ENCODE assay signal across 1 cellular context in genomic region chr19:51368366-51369282, GRCh38.
TF ChIP-seq lines count a peak whose summit lies in the region.

CLDND2 (minus strand) TSS chr19:51369003; CDS start chr19:51368577, 426 bp downstream.

TF ChIP-seq in K562, 482 proteins besides CTCF, POLR2A, EP300 and RAD21 (continued from another document and continues in another):
- TF ChIP-seq, protein P1, sequence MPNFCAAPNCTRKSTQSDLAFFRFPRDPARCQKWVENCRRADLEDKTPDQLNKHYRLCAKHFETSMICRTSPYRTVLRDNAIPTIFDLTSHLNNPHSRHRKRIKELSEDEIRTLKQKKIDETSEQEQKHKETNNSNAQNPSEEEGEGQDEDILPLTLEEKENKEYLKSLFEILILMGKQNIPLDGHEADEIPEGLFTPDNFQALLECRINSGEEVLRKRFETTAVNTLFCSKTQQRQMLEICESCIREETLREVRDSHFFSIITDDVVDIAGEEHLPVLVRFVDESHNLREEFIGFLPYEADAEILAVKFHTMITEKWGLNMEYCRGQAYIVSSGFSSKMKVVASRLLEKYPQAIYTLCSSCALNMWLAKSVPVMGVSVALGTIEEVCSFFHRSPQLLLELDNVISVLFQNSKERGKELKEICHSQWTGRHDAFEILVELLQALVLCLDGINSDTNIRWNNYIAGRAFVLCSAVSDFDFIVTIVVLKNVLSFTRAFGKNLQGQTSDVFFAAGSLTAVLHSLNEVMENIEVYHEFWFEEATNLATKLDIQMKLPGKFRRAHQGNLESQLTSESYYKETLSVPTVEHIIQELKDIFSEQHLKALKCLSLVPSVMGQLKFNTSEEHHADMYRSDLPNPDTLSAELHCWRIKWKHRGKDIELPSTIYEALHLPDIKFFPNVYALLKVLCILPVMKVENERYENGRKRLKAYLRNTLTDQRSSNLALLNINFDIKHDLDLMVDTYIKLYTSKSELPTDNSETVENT (CRISPR knock-in tag; IDR thresholded peaks at IDR 0.05) = 0 out of 2 replicates have a peak, but pooled peaks have one; percentile 27
- TF ChIP-seq E2F6 (IDR thresholded peaks at IDR 0.05; ENCODE audit: borderline replicate concordance in 1 of 2, extremely low read depth in 1 of 2, insufficient read depth in 1 of 2, insufficient read length in 1 of 2, low read depth in 1 of 2, low read length in 1 of 2, poor library complexity in 1 of 2, severe bottlenecking in 1 of 2) = peak in 1 of 2 experiments; percentile 61
- TF ChIP-seq, protein P2, sequence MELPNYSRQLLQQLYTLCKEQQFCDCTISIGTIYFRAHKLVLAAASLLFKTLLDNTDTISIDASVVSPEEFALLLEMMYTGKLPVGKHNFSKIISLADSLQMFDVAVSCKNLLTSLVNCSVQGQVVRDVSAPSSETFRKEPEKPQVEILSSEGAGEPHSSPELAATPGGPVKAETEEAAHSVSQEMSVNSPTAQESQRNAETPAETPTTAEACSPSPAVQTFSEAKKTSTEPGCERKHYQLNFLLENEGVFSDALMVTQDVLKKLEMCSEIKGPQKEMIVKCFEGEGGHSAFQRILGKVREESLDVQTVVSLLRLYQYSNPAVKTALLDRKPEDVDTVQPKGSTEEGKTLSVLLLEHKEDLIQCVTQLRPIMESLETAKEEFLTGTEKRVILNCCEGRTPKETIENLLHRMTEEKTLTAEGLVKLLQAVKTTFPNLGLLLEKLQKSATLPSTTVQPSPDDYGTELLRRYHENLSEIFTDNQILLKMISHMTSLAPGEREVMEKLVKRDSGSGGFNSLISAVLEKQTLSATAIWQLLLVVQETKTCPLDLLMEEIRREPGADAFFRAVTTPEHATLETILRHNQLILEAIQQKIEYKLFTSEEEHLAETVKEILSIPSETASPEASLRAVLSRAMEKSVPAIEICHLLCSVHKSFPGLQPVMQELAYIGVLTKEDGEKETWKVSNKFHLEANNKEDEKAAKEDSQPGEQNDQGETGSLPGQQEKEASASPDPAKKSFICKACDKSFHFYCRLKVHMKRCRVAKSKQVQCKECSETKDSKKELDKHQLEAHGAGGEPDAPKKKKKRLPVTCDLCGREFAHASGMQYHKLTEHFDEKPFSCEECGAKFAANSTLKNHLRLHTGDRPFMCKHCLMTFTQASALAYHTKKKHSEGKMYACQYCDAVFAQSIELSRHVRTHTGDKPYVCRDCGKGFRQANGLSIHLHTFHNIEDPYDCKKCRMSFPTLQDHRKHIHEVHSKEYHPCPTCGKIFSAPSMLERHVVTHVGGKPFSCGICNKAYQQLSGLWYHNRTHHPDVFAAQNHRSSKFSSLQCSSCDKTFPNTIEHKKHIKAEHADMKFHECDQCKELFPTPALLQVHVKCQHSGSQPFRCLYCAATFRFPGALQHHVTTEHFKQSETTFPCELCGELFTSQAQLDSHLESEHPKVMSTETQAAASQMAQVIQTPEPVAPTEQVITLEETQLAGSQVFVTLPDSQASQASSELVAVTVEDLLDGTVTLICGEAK (IDR thresholded peaks at IDR 0.05) = no peak
- TF ChIP-seq, protein P2 (CRISPR knock-in tag; IDR thresholded peaks at IDR 0.05) = no peak
- no peak for TF ChIP-seq SMARCA4 (IDR thresholded peaks at IDR 0.05)
- no peak for TF ChIP-seq TAF1 (IDR thresholded peaks at IDR 0.05; ENCODE audit: control insufficient read depth, extremely low read depth, insufficient read depth, low read length, severe bottlenecking)
- TF ChIP-seq MEF2D (tag; conservative IDR thresholded peaks at IDR 0.05; ENCODE audit: low read depth) = no peak
- TF ChIP-seq MYNN (IDR thresholded peaks at IDR 0.05) = no peak
- TF ChIP-seq MYNN (CRISPR knock-in tag; IDR thresholded peaks at IDR 0.05) = no peak
- 0 out of 2 replicates have a peak, but pooled peaks have one; percentile 39 for TF ChIP-seq SMARCE1 (IDR thresholded peaks at IDR 0.05)
- no peak for TF ChIP-seq ZNF407 (IDR thresholded peaks at IDR 0.05; ENCODE audit: low read depth)
- TF ChIP-seq SIN3A (IDR thresholded peaks at IDR 0.05; ENCODE audit: borderline replicate concordance in 2 of 2, control insufficient read depth in 1 of 2, low read depth in 2 of 2, low read length in 2 of 2) = no peak
- TF ChIP-seq, protein P3, sequence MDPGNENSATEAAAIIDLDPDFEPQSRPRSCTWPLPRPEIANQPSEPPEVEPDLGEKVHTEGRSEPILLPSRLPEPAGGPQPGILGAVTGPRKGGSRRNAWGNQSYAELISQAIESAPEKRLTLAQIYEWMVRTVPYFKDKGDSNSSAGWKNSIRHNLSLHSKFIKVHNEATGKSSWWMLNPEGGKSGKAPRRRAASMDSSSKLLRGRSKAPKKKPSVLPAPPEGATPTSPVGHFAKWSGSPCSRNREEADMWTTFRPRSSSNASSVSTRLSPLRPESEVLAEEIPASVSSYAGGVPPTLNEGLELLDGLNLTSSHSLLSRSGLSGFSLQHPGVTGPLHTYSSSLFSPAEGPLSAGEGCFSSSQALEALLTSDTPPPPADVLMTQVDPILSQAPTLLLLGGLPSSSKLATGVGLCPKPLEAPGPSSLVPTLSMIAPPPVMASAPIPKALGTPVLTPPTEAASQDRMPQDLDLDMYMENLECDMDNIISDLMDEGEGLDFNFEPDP (CRISPR knock-in tag; IDR thresholded peaks at IDR 0.05) = no peak
- no peak for TF ChIP-seq RAD51 (IDR thresholded peaks at IDR 0.05; ENCODE audit: borderline replicate concordance, low read depth)
- no peak for TF ChIP-seq ZNF717 (CRISPR knock-in tag; IDR thresholded peaks at IDR 0.05)
- no peak for TF ChIP-seq ZNF143 (CRISPR knock-in tag; IDR thresholded peaks at IDR 0.05)
- TF ChIP-seq, protein P4, sequence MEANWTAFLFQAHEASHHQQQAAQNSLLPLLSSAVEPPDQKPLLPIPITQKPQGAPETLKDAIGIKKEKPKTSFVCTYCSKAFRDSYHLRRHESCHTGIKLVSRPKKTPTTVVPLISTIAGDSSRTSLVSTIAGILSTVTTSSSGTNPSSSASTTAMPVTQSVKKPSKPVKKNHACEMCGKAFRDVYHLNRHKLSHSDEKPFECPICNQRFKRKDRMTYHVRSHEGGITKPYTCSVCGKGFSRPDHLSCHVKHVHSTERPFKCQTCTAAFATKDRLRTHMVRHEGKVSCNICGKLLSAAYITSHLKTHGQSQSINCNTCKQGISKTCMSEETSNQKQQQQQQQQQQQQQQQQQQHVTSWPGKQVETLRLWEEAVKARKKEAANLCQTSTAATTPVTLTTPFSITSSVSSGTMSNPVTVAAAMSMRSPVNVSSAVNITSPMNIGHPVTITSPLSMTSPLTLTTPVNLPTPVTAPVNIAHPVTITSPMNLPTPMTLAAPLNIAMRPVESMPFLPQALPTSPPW (CRISPR knock-in tag; IDR thresholded peaks at IDR 0.05) = peak; percentile 51; the same call in 1 of the 2 replicates
- no peak; the same call in 1 of the 2 replicates for TF ChIP-seq MYC (IDR thresholded peaks at IDR 0.05; ENCODE audit: low read depth, low read length)
- TF ChIP-seq MYC (CRISPR knock-in tag; IDR thresholded peaks at IDR 0.05; ENCODE audit: borderline replicate concordance, low read depth) = 0 out of 2 replicates have a peak, but pooled peaks have one; percentile 8
- no peak for TF ChIP-seq PHB (CRISPR knock-in tag; IDR thresholded peaks at IDR 0.05)
- TF ChIP-seq FOXA3 (CRISPR knock-in tag; conservative IDR thresholded peaks at IDR 0.05 in 1 of 2, IDR thresholded peaks at IDR 0.05 in 1 of 2) = 0 out of 4 replicates have a peak, but pooled peaks of 1 of the 2 experiments have one; percentile 13
- no peak for TF ChIP-seq ASH1L (IDR thresholded peaks at IDR 0.05; ENCODE audit: borderline replicate concordance, low read depth, partially characterized antibody)
- no peak for TF ChIP-seq MCM5 (IDR thresholded peaks at IDR 0.05; ENCODE audit: low read depth)
- no peak for TF ChIP-seq ZKSCAN3 (CRISPR knock-in tag; IDR thresholded peaks at IDR 0.05)
- no peak for TF ChIP-seq LCOR (CRISPR knock-in tag; IDR thresholded peaks at IDR 0.05)
- TF ChIP-seq FUS (optimal IDR thresholded peaks at IDR 0.05; ENCODE audit: low read depth, low read length) = no peak
- TF ChIP-seq, protein P5, sequence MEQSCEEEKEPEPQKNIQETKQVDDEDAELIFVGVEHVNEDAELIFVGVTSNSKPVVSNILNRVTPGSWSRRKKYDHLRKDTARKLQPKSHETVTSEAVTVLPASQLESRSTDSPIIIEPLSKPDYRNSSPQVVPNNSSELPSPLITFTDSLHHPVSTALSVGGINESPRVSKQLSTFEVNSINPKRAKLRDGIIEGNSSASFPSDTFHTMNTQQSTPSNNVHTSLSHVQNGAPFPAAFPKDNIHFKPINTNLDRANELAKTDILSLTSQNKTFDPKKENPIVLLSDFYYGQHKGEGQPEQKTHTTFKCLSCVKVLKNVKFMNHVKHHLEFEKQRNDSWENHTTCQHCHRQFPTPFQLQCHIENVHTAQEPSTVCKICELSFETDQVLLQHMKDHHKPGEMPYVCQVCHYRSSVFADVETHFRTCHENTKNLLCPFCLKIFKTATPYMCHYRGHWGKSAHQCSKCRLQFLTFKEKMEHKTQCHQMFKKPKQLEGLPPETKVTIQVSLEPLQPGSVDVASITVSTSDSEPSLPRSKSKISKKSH (CRISPR knock-in tag; IDR thresholded peaks at IDR 0.05) = no peak
- no peak for TF ChIP-seq ELF4 (CRISPR knock-in tag; IDR thresholded peaks at IDR 0.05)
- TF ChIP-seq SAFB (IDR thresholded peaks at IDR 0.05; ENCODE audit: borderline replicate concordance, low read depth, low read length) = no peak
- no peak for TF ChIP-seq DNMT1 (IDR thresholded peaks at IDR 0.05)
- TF ChIP-seq DPF2 (IDR thresholded peaks at IDR 0.05) = peak; percentile 47
- 0 out of 2 replicates have a peak, but pooled peaks have one; percentile 26 for TF ChIP-seq ERF (CRISPR knock-in tag; IDR thresholded peaks at IDR 0.05)
